Comparison of ENCODE assay signal across 14 cellular contexts in the genomic region with DNA sequence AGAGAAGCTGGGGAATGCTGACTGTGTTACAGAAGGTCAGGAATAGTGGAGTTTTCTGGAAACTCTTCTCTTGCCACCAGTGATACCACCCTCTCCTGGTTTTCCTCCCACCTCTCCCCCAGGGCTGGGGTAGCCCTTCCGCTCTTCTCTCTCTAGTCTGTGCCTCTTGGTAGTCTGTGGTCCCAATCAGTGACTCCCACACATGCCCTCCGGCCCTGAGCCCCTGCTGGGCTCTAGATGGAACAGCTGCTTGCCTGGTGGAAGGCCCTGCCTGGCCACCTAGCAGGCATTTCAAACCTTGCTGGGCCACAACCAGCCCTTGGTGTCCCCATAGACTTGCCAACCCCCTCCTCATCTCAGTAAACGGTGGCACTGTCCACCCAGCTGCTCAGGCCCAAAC. TPM values are rescaled to one million over a fixed set of nuclear protein-coding genes. Genes with fewer than 3 reads are reported as not detected.
DNase-seq lines count a peak whose midpoint lies in the region; ATAC-seq, FAIRE-seq and TF ChIP-seq lines count a peak whose summit lies in the region.
"Had no signal": no experiment of that assay in that cellular context is flagged by ENCODE, and none has a peak within 500 bp of the region (broad histone marks: within the 10 kb centered on the region; RNA-seq: fewer than 3 reads in every experiment).

No MANE protein-coding gene starts in this region.

- H3K27me3 Mint-ChIP-seq in endodermal cell (ENCODE audit: insufficient read depth): no peaks in the 10 kb centered on the region
- H3K27me3 Mint-ChIP-seq in activated CD4-positive, alpha-beta memory T cell treated with anti-CD3 and anti-CD28 coated beads, Interleukin-2, amount 10 ng/mL, durations not matched to agents 7 days and 5 days: no peaks in the 10 kb centered on the region
- H3K27me3 Mint-ChIP-seq: B cell had no signal

- TF ChIP-seq CTCF in A549 (IDR thresholded peaks at IDR 0.05) (no peak), endodermal cell (conservative IDR thresholded peaks at IDR 0.05) (no peak), psoas muscle (IDR thresholded peaks at IDR 0.05) (no peak), foreskin keratinocyte (conservative IDR thresholded peaks at IDR 0.05) (no peak)

- H3K27me3 ChIP-seq in endodermal cell (ENCODE audit: control insufficient read depth, insufficient read depth, low read length, poor library complexity, severe bottlenecking) (no peaks in the 10 kb centered on the region), psoas muscle (ENCODE audit: insufficient read depth in 3 of 3, low read length in 2 of 3) (no peaks in the 10 kb centered on the region), foreskin keratinocyte (no peaks in the 10 kb centered on the region)
- H3K27me3 ChIP-seq: testis had no signal

- ATAC-seq in A549: 0 out of 6 replicates have a peak, but pooled peaks of 1 of the 2 experiments have one; percentile 3
- ATAC-seq in psoas muscle: no peak
- ATAC-seq in HG03521 (IDR thresholded peaks at IDR 0.05; ENCODE audit: unreplicated experiment): no peak
- no peak for ATAC-seq in foreskin keratinocyte

- TF ChIP-seq POLR2A in A549 (IDR thresholded peaks at IDR 0.05; ENCODE audit: low read length): no peak

- no peak overlapping the region for H3K4me3 ChIP-seq in A549
- no peak overlapping the region for H3K4me3 ChIP-seq in endodermal cell (ENCODE audit: low read length)
- no peak overlapping the region for H3K4me3 ChIP-seq in psoas muscle
- H3K4me3 ChIP-seq: testis had no signal

- DNase-seq in A549 (ENCODE audit: low read depth in 1 of 2, low spot score in 1 of 2) (no peak), OCI-M1 (lab: John Stamatoyannopoulos, UW) (peak; percentile 2), endodermal cell (no peak), psoas muscle (no peak), nucleus accumbens (lab: John Stamatoyannopoulos, UW) (no peak), foreskin keratinocyte (no peak)
- DNase-seq in activated CD4-positive, alpha-beta memory T cell treated with anti-CD3 and anti-CD28 coated beads, Interleukin-2, amount 10 ng/mL, durations not matched to agents 7 days and 5 days: no peak
- DNase-seq: NCI-H1105 treated with DMSO at 0.1 percent for 48 hours; NK-92 treated with Interleukin-12 subunit alpha and Interleukin-12 subunit beta, amount 100 ng/mL, for 24 hours; stimulated activated CD4-positive, alpha-beta T cell treated with anti-CD3 and anti-CD28 coated beads, Interleukin-2, amount 100 ng/mL, for 24 hours; testis had no signal

- H3K9me3 ChIP-seq in A549 (no peaks in the 10 kb centered on the region), endodermal cell (ENCODE audit: control insufficient read depth, low read length) (no peaks in the 10 kb centered on the region), psoas muscle (no peaks in the 10 kb centered on the region)
- H3K9me3 ChIP-seq: testis had no signal

- 76% methylated on average over 3 of the region's 3 CpGs for WGBS in A549 (ENCODE audit: missing lambda C conversion rate)
- 91 to 100% methylated on average over 1 to 3 of the region's 3 CpGs for WGBS in endodermal cell (ENCODE audit: insufficient coverage in 1 of 2, insufficient read length in 1 of 2), 2 experiments
- 54 to 65% (median 56%) methylated on average over 3 of the region's 3 CpGs for WGBS in psoas muscle, 3 donors

- CTCF ChIA-PET in A549 (lab: Yijun Ruan, JAX): interaction anchor here (1.1 to 1.7 kb wide), 4 partner anchors 14 to 70 kb away, joined by 3 to 5 read pairs (median 3); no protein-coding TSS in a partner anchor
- CTCF ChIA-PET in activated CD4-positive, alpha-beta memory T cell treated with anti-CD3 and anti-CD28 coated beads, Interleukin-2, amount 10 ng/mL, durations not matched to agents 7 days and 5 days (lab: Charles Lee): no interaction called here

- POLR2A ChIA-PET in A549 (lab: Yijun Ruan, JAX): no interaction called here
- POLR2A ChIA-PET in activated CD4-positive, alpha-beta memory T cell treated with anti-CD3 and anti-CD28 coated beads, Interleukin-2, amount 10 ng/mL, durations not matched to agents 7 days and 5 days (lab: Charles Lee): no interaction called here

- TF ChIP-seq EP300 in A549 (IDR thresholded peaks at IDR 0.05): no peak

- no peak for TF ChIP-seq RAD21 in A549 (conservative IDR thresholded peaks at IDR 0.05 in 1 of 2, IDR thresholded peaks at IDR 0.05 in 1 of 2)

- no peak overlapping the region for H3K9ac ChIP-seq in endodermal cell (ENCODE audit: extremely low read depth, low read length, poor library complexity, severe bottlenecking)

- intact Hi-C loops in psoas muscle (cut with DNase I): loop anchor here in 1 of 2 donors (5.0 kb wide), 1 partner anchor 36 kb away; no protein-coding TSS in a partner anchor

- no peak overlapping the region for H3K4me3 Mint-ChIP-seq in endodermal cell
- no peak overlapping the region for H3K4me3 Mint-ChIP-seq in activated CD4-positive, alpha-beta memory T cell treated with anti-CD3 and anti-CD28 coated beads, Interleukin-2, amount 10 ng/mL, durations not matched to agents 7 days and 5 days
- H3K4me3 Mint-ChIP-seq: B cell had no signal

- FAIRE-seq in A549 (lab: Jason Lieb, UNC): no peak
- FAIRE-seq: G401.6 had no signal

- peaks cover 5% of the 10 kb centered on the region for H3K36me3 Mint-ChIP-seq in endodermal cell (ENCODE audit: low read depth)
- H3K36me3 Mint-ChIP-seq in activated CD4-positive, alpha-beta memory T cell treated with anti-CD3 and anti-CD28 coated beads, Interleukin-2, amount 10 ng/mL, durations not matched to agents 7 days and 5 days (ENCODE audit: low read depth): no peaks in the 10 kb centered on the region

- H3K4me1 ChIP-seq in A549: peaks cover 68% of the 10 kb centered on the region
- H3K4me1 ChIP-seq in endodermal cell (ENCODE audit: control insufficient read depth, insufficient read depth, low read length): no peaks in the 10 kb centered on the region
- peaks cover 84% of the 10 kb centered on the region for H3K4me1 ChIP-seq in psoas muscle
- H3K4me1 ChIP-seq in foreskin keratinocyte: peaks cover 18% of the 10 kb centered on the region

- no peak overlapping the region; the same call in 2 of the 3 replicates for H3K4me2 ChIP-seq in A549

- no peaks in the 10 kb centered on the region for H3K4me1 Mint-ChIP-seq in endodermal cell
- H3K4me1 Mint-ChIP-seq in activated CD4-positive, alpha-beta memory T cell treated with anti-CD3 and anti-CD28 coated beads, Interleukin-2, amount 10 ng/mL, durations not matched to agents 7 days and 5 days: peaks cover 11% of the 10 kb centered on the region
- H3K4me1 Mint-ChIP-seq: B cell had no signal

- H3K36me3 ChIP-seq in endodermal cell (ENCODE audit: control insufficient read depth, insufficient read depth, low read length) (peaks cover 3% of the 10 kb centered on the region), psoas muscle (ENCODE audit: insufficient read depth in 1 of 2, low read depth in 1 of 2) (no peaks in the 10 kb centered on the region)

- H3K27ac ChIP-seq in A549 (peak overlapping the region; percentile 44 to 92; a peak in 4 of 6 replicates), endodermal cell (ENCODE audit: low read depth, low read length) (peak overlapping the region; percentile 76), psoas muscle (peak overlapping the region; percentile 85), foreskin keratinocyte (no peak overlapping the region)
- H3K27ac ChIP-seq: testis had no signal

- H3K9me3 Mint-ChIP-seq in endodermal cell: no peaks in the 10 kb centered on the region
- no peaks in the 10 kb centered on the region for H3K9me3 Mint-ChIP-seq in activated CD4-positive, alpha-beta memory T cell treated with anti-CD3 and anti-CD28 coated beads, Interleukin-2, amount 10 ng/mL, durations not matched to agents 7 days and 5 days

- H3K27ac Mint-ChIP-seq in endodermal cell: no peak overlapping the region
- H3K27ac Mint-ChIP-seq in activated CD4-positive, alpha-beta memory T cell treated with anti-CD3 and anti-CD28 coated beads, Interleukin-2, amount 10 ng/mL, durations not matched to agents 7 days and 5 days: no peak overlapping the region
- H3K27ac Mint-ChIP-seq: B cell had no signal

TF ChIP-seq in A549, 52 proteins besides CTCF, POLR2A, EP300 and RAD21 (continues in another document):
- TF ChIP-seq EHMT2 (IDR thresholded peaks at IDR 0.05; ENCODE audit: low read depth) (no peak), HDAC2 (IDR thresholded peaks at IDR 0.05) (no peak), HOXB13 (CRISPR knock-in tag; IDR thresholded peaks at IDR 0.05; ENCODE audit: low read depth) (no peak), NPAS2 (CRISPR knock-in tag; IDR thresholded peaks at IDR 0.05; ENCODE audit: borderline replicate concordance) (no peak), RNF2 (IDR thresholded peaks at IDR 0.05; ENCODE audit: borderline replicate concordance, low read depth) (no peak), MYC (IDR thresholded peaks at IDR 0.05; ENCODE audit: borderline replicate concordance, low read length) (no peak)

RNA-seq across cellular contexts. Expression of a gene that starts 15.2 kb away (rescaled TPM):
- polyA plus RNA-seq in A549 (2011; rRNA removed): 10.8 and 13.1 TPM in 2 replicates
- polyA plus RNA-seq in A549 (2012; cell fraction: cytosol; rRNA removed): 52.8 and 65.7 TPM in 2 replicates
- 97.7 and 160 TPM in 2 replicates for polyA plus RNA-seq in A549 (2012; cell fraction: nucleus; rRNA removed)
- polyA plus RNA-seq in A549 (2017; fragmentation: RNase III; extraction: RNeasy Plus Mini Kit Qiagen cat#74134 plus additional on column Dnase treatment): 27.1 to 37.4 TPM (median 33.5 TPM) in 3 replicates
- 11.4 and 19.0 TPM in 2 replicates for polyA minus RNA-seq in A549 (2011; rRNA and poly(A)+ RNA removed)
- total RNA-seq in endodermal cell: 10 to 100 TPM; 23.4 to 24.0 TPM
- 86.6 TPM for polyA plus RNA-seq in endodermal cell (2013, experiment 1 of 2)
- polyA plus RNA-seq in endodermal cell (2013, experiment 2 of 2): 67.0 TPM
- total RNA-seq in psoas muscle: 100 to 1,000 TPM; 104 to 166 (median 110) TPM
- polyA plus RNA-seq in psoas muscle: 100 to 1,000 TPM in 1 of 3 donors, 10 to 100 TPM in 2; 50.0 to 120 (median 94.3) TPM
- 1 to 10 TPM; 3.3 TPM for total RNA-seq in activated CD4-positive, alpha-beta memory T cell treated with anti-CD3 and anti-CD28 coated beads, Interleukin-2, amount 10 ng/mL, durations not matched to agents 7 days and 5 days
- 31.0 and 40.9 TPM in 2 replicates for total RNA-seq in foreskin keratinocyte
- 12.5 and 17.4 TPM in 2 replicates for polyA plus RNA-seq in foreskin keratinocyte

RNA-seq across cellular contexts. Expression of a gene that starts 54.7 kb away (rescaled TPM):
- polyA plus RNA-seq in A549 (2011; rRNA removed) (0.12 and 0.25 TPM in 2 replicates), A549 (2017; fragmentation: RNase III; extraction: RNeasy Plus Mini Kit Qiagen cat#74134 plus additional on column Dnase treatment) (0.29 to 0.89 TPM (median 0.40 TPM) in 3 replicates), psoas muscle (1 to 10 TPM in 2 of 3 donors, under 1 TPM in 1; 0.89 to 3.7 (median 2.2) TPM), foreskin keratinocyte (0.13 and 0.19 TPM in 2 replicates)
- polyA plus RNA-seq in A549 (2012; cell fraction: cytosol; rRNA removed): 0.73 and 1.2 TPM in 2 replicates
- 0.94 and 1.5 TPM in 2 replicates for polyA plus RNA-seq in A549 (2012; cell fraction: nucleus; rRNA removed)
- 0.41 TPM in 1 of 2 replicates, not detected in the other for polyA minus RNA-seq in A549 (2011; rRNA and poly(A)+ RNA removed)
- total RNA-seq in endodermal cell (1 to 10 TPM; 3.0 to 5.6 TPM), psoas muscle (10 to 100 TPM in 2 of 4 donors, 1 to 10 TPM in 2; 6.5 to 18.5 (median 9.0) TPM), foreskin keratinocyte (0.11 and 0.17 TPM in 2 replicates)
- polyA plus RNA-seq in endodermal cell (2013, experiment 1 of 2): 1.3 TPM
- polyA plus RNA-seq in endodermal cell (2013, experiment 2 of 2): 0.21 TPM
- total RNA-seq in activated CD4-positive, alpha-beta memory T cell treated with anti-CD3 and anti-CD28 coated beads, Interleukin-2, amount 10 ng/mL, durations not matched to agents 7 days and 5 days: not detected
- total RNA-seq: B cell had no signal
